Comparison of ENCODE assay signal across 15 cellular contexts in the genomic region with DNA sequence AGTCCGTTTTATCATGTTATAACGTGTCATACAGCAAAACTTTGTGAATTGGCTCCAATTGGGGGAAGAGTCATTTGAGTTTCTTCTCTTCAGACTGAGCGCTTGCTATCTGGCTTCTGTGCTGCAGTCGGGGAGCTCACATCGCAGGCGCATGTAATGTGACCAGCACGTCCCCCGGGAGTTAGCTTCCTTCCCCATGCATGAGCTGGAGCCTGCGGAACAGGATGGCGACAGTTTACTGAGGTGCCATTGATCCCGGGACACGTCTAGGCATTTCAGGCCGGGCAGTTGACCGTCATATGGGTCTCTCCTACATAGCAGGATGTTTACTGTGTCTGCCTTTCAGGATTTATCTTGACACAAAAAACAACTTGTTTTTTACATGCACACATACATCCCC. TPM values are rescaled to one million over a fixed set of nuclear protein-coding genes. Genes with fewer than 3 reads are reported as not detected.
DNase-seq lines count a peak whose midpoint lies in the region; ATAC-seq and TF ChIP-seq lines count a peak whose summit lies in the region.
"Had no signal": no experiment of that assay in that cellular context is flagged by ENCODE, and none has a peak within 500 bp of the region (broad histone marks: within the 10 kb centered on the region; RNA-seq: fewer than 3 reads in every experiment).

No MANE protein-coding gene starts in this region.

- no peaks in the 10 kb centered on the region for H3K27me3 ChIP-seq in BLaER1
- no peaks in the 10 kb centered on the region for H3K27me3 ChIP-seq in OCI-LY1 (ENCODE audit: insufficient read depth, low read length)
- no peaks in the 10 kb centered on the region for H3K27me3 ChIP-seq in heart left ventricle
- H3K27me3 ChIP-seq in suprapubic skin, result no peaks in the 10 kb centered on the region

- intact Hi-C loops in heart left ventricle (cut with DNase I), result loop anchor here in 4 of 10 donors (5.0 kb wide), 4 partner anchors 36 to 106 kb away; a partner anchor contains a TSS

- H3K27ac Mint-ChIP-seq in neural crest cell (ENCODE audit: unreplicated experiment), result peak overlapping the region; percentile 3

- H3K4me3 ChIP-seq in BLaER1 (peak overlapping the region; percentile 50; the same call in 1 of the 2 replicates), OCI-LY1 (ENCODE audit: low read depth, low read length, poor library complexity, severe bottlenecking) (peak overlapping the region; percentile 15), heart left ventricle (no peak overlapping the region), suprapubic skin (no peak overlapping the region)

- H3K9me3 Mint-ChIP-seq in neural crest cell, result no peaks in the 10 kb centered on the region
- H3K9me3 Mint-ChIP-seq: stimulated activated naive CD8-positive, alpha-beta T cell treated with anti-CD3 and anti-CD28 coated beads, Interleukin-15, amount 100 ng/mL, for 72 hours had no signal

- TF ChIP-seq EP300 in suprapubic skin (IDR thresholded peaks at IDR 0.05), result no peak

- DNase-seq in heart left ventricle (peak; percentile 65 to 79 (median 78)), neural crest cell (ENCODE audit: low read depth, low spot score) (no peak), DMS53 treated with DMSO at 0.1 percent for 48 hours (lab: John Stamatoyannopoulos, UW; ENCODE audit: unreplicated experiment) (no peak), suprapubic skin (ENCODE audit: low spot score in 2 of 2) (no peak), hypothalamus (lab: John Stamatoyannopoulos, UW) (no peak)
- no peak for DNase-seq in stimulated activated CD4-positive, alpha-beta T cell treated with anti-CD3 and anti-CD28 coated beads, Interleukin-15, amount 100 ng/mL, for 24 hours
- DNase-seq: activated CD8-positive, alpha-beta memory T cell treated with anti-CD3 and anti-CD28 coated beads for 24 hours; COR-L47; NCI-H82; stimulated activated naive CD8-positive, alpha-beta T cell treated with anti-CD3 and anti-CD28 coated beads, Interleukin-15, amount 100 ng/mL, for 72 hours; T-helper 1 cell; WERI-Rb-1 had no signal

- TF ChIP-seq CTCF in OCI-LY1 (IDR thresholded peaks at IDR 0.05; ENCODE audit: low read length), result no peak
- no peak for TF ChIP-seq CTCF in heart left ventricle (IDR thresholded peaks at IDR 0.05)
- no peak for TF ChIP-seq CTCF in neural crest cell (conservative IDR thresholded peaks at IDR 0.05)
- TF ChIP-seq CTCF in suprapubic skin (IDR thresholded peaks at IDR 0.05), result no peak

- H3K9me3 ChIP-seq in BLaER1, result no peaks in the 10 kb centered on the region
- H3K9me3 ChIP-seq in OCI-LY1 (ENCODE audit: low read length), result no peaks in the 10 kb centered on the region
- no peaks in the 10 kb centered on the region for H3K9me3 ChIP-seq in heart left ventricle
- no peaks in the 10 kb centered on the region for H3K9me3 ChIP-seq in suprapubic skin

- 0 out of 2 replicates have a peak, but pooled peaks cover 3% of the 10 kb centered on the region for H3F3A ChIP-seq in OCI-LY1 (ENCODE audit: insufficient read depth, low read length)

- no peaks in the 10 kb centered on the region for H3K36me3 ChIP-seq in BLaER1
- H3K36me3 ChIP-seq in OCI-LY1 (ENCODE audit: insufficient read depth, low read length), result no peaks in the 10 kb centered on the region
- H3K36me3 ChIP-seq in heart left ventricle, result no peaks in the 10 kb centered on the region
- H3K36me3 ChIP-seq in suprapubic skin, result no peaks in the 10 kb centered on the region
- H3K36me3 ChIP-seq: WERI-Rb-1 had no signal

- no peak for TF ChIP-seq POLR2A in heart left ventricle (IDR thresholded peaks at IDR 0.05)
- TF ChIP-seq POLR2A in suprapubic skin (IDR thresholded peaks at IDR 0.05), result no peak

- peak overlapping the region; percentile 68 for H3K27ac ChIP-seq in BLaER1
- no peak overlapping the region for H3K27ac ChIP-seq in OCI-LY1 (ENCODE audit: low read depth, low read length, poor library complexity, severe bottlenecking)
- peak overlapping the region in 10 of 12 donors; percentile 0 to 61 (median 32) for H3K27ac ChIP-seq in heart left ventricle
- H3K27ac ChIP-seq in suprapubic skin, result no peak overlapping the region
- H3K27ac ChIP-seq: WERI-Rb-1 had no signal

- ATAC-seq in heart left ventricle, result peak in 3 of 4 donors; percentile 67 to 90 (median 71)
- ATAC-seq: stimulated activated naive CD8-positive, alpha-beta T cell treated with anti-CD3 and anti-CD28 coated beads, Interleukin-15, amount 100 ng/mL, for 72 hours had no signal

- H4K20me1 ChIP-seq in BLaER1 (no peaks in the 10 kb centered on the region), OCI-LY1 (ENCODE audit: insufficient read depth, low read length) (no peaks in the 10 kb centered on the region)

- no peak overlapping the region for H2AFZ ChIP-seq in OCI-LY1 (ENCODE audit: low read length)

- no peaks in the 10 kb centered on the region for H3K9me2 ChIP-seq in OCI-LY1 (ENCODE audit: low read depth, low read length)

- H3K4me2 ChIP-seq in BLaER1 (peak overlapping the region; percentile 85), OCI-LY1 (ENCODE audit: low read length) (peak overlapping the region; percentile 26)

- H3K36me3 Mint-ChIP-seq in neural crest cell (ENCODE audit: low read depth), result no peaks in the 10 kb centered on the region

- H3K9ac ChIP-seq in BLaER1 (peak overlapping the region; percentile 34; the same call in 1 of the 2 replicates), OCI-LY1 (ENCODE audit: low read length) (peak overlapping the region; percentile 18; the same call in 1 of the 2 replicates)

- no peak overlapping the region for H3K4me3 Mint-ChIP-seq in neural crest cell
- H3K4me3 Mint-ChIP-seq: stimulated activated naive CD8-positive, alpha-beta T cell treated with anti-CD3 and anti-CD28 coated beads, Interleukin-15, amount 100 ng/mL, for 72 hours had no signal

- H3K4me1 Mint-ChIP-seq in neural crest cell, result no peaks in the 10 kb centered on the region

- 37 to 61% (median 44%) methylated on average over 14 of the region's 14 CpGs for WGBS in heart left ventricle, 4 donors
- WGBS in suprapubic skin, result 63% methylated on average over 14 of the region's 14 CpGs

- no peaks in the 10 kb centered on the region for H3K79me2 ChIP-seq in OCI-LY1 (ENCODE audit: insufficient read depth, low read length)

- H3K27me3 Mint-ChIP-seq in neural crest cell (ENCODE audit: low read depth), result no peaks in the 10 kb centered on the region
- H3K27me3 Mint-ChIP-seq: stimulated activated naive CD8-positive, alpha-beta T cell treated with anti-CD3 and anti-CD28 coated beads, Interleukin-15, amount 100 ng/mL, for 72 hours had no signal

- H3K4me1 ChIP-seq in BLaER1, result peaks cover 69% of the 10 kb centered on the region
- H3K4me1 ChIP-seq in OCI-LY1 (ENCODE audit: insufficient read depth, low read length, severe bottlenecking), result peaks cover 57% of the 10 kb centered on the region
- H3K4me1 ChIP-seq in heart left ventricle, result peaks cover 0 to 42% (median 10%) of the 10 kb centered on the region in 12 donors
- H3K4me1 ChIP-seq in suprapubic skin, result peaks cover 8% of the 10 kb centered on the region

RNA-seq across cellular contexts. Expression of a gene that starts 44.8 kb away (rescaled TPM):
- total RNA-seq in heart left ventricle (10 to 100 TPM in 1 of 9 donors, 1 to 10 TPM in 8; 1.7 to 12.1 (median 3.5) TPM), neural crest cell (4.4 TPM in 2 replicates), suprapubic skin (10 to 100 TPM in 2 of 4 donors, 1 to 10 TPM in 2; 7.4 to 16.3 (median 10.6) TPM)
- polyA plus RNA-seq in heart left ventricle, result 1 to 10 TPM; 4.8 to 6.4 TPM
- total RNA-seq: RPMI7951 had no signal

Comparison
In these comparisons a context has a peak if more than half of its experiments do, and no peak if none do; other contexts are left out.
1. H3K27ac ChIP-seq: peak in BLaER1 (single experiment) and heart left ventricle (10 of 12); none in OCI-LY1 (single experiment) and suprapubic skin (single experiment).
2. H3K4me3 ChIP-seq: peak in BLaER1 (single experiment) and OCI-LY1 (single experiment); none in heart left ventricle (0 of 12) and suprapubic skin (single experiment).
3. DNase-seq: peak in heart left ventricle (5 of 5); none in neural crest cell (single experiment), stimulated activated CD4-positive, alpha-beta T cell treated with anti-CD3 and anti-CD28 coated beads, Interleukin-15, amount 100 ng/mL, for 24 hours (single experiment), DMS53 treated with DMSO at 0.1 percent for 48 hours (single experiment), suprapubic skin (0 of 2) and hypothalamus (0 of 51).